ENCODE assay signal across 8 cellular contexts in genomic region chr7:105439174-105439893, GRCh38. TPM values are rescaled to one million over a fixed set of nuclear protein-coding genes. Genes with fewer than 3 reads are reported as not detected.
DNase-seq lines count a peak whose midpoint lies in the region; ATAC-seq lines count a peak whose summit lies in the region.

No MANE protein-coding gene starts in this region.

- no peak for ATAC-seq in GM21576 (IDR thresholded peaks at IDR 0.05; ENCODE audit: unreplicated experiment)
- no peak for ATAC-seq in GM18907 (IDR thresholded peaks at IDR 0.05; ENCODE audit: unreplicated experiment)
- ATAC-seq in HG02885 (IDR thresholded peaks at IDR 0.05; ENCODE audit: poor library complexity, unreplicated experiment), result no peak
- ATAC-seq in HG03025 (IDR thresholded peaks at IDR 0.05; ENCODE audit: low FRiP score, unreplicated experiment), result no peak

- no peak overlapping the region for H3K4me3 ChIP-seq in SJSA1

- no peaks in the 10 kb centered on the region for H3K36me3 ChIP-seq in SJSA1

- DNase-seq in stimulated activated CD4-positive, alpha-beta T cell treated with anti-CD3 and anti-CD28 coated beads, Interleukin-15, amount 100 ng/mL, for 24 hours, result peak; percentile 21
- DNase-seq in stimulated activated CD4-positive, alpha-beta T cell treated with anti-CD3 and anti-CD28 coated beads, Interleukin-12 subunit alpha, Interleukin-12 subunit beta, amount 100 ng/mL, for 4 hours, result no peak
- peak; percentile 51 to 57 for DNase-seq in SJSA1 (ENCODE audit: low read depth in 1 of 2, low spot score in 2 of 2)
- DNase-seq in glomerular visceral epithelial cell (ENCODE audit: extremely low spot score), result peak; percentile 66

- no peaks in the 10 kb centered on the region for H3K27me3 ChIP-seq in SJSA1 (replicated peaks)

- H3K4me1 ChIP-seq in SJSA1 (replicated peaks), result peaks cover 13% of the 10 kb centered on the region

- H3K9me3 ChIP-seq in SJSA1 (replicated peaks), result no peaks in the 10 kb centered on the region

- H3K27ac ChIP-seq in SJSA1, result peak overlapping the region; percentile 46; the same call in 1 of the 2 replicates

RNA-seq across cellular contexts. Expression of gene SRPK2, which starts 50.6 kb away (rescaled TPM):
- total RNA-seq in SJSA1 (2014; rRNA removed; shearing (Covaris generic)), result 32.2 and 40.3 TPM in 2 replicates
